In the genomic region with DNA sequence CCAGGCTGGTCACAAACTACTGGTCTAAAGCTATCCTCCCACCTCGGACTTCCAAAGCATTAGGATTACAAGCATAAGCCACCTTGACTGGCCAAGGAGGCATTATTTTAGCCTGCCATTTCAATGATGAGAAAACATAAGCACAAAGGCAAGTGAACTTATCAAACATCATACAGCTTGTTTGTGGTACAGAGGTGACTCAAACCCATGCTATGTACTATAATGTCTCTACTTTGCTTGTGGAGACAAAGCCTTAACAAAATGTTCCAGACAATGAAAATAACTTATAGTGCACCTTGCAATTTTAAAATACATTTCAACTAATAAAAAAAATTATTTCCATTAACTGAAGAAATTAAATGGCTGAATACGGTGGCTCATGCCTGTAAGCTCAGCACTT, we compare ENCODE assay signal across 25 cellular contexts. TPM values are rescaled to one million over a fixed set of nuclear protein-coding genes. Genes with fewer than 3 reads are reported as not detected.
DNase-seq lines count a peak whose midpoint lies in the region; ATAC-seq and TF ChIP-seq lines count a peak whose summit lies in the region.
"Had no signal": no experiment of that assay in that cellular context is flagged by ENCODE, and none has a peak within 500 bp of the region (broad histone marks: within the 10 kb centered on the region; RNA-seq: fewer than 3 reads in every experiment).

No MANE protein-coding gene starts in this region.

- H3K9ac ChIP-seq in adipocyte (ENCODE audit: low read length) = no peak overlapping the region
- H3K9ac ChIP-seq: BLaER1 had no signal

- H3K9me3 Mint-ChIP-seq in activated T-cell treated with anti-CD3 and anti-CD28 coated beads, Interleukin-2, amount 50 U/mL, for 24 hours = no peaks in the 10 kb centered on the region
- H3K9me3 Mint-ChIP-seq: CD4-positive, alpha-beta memory T cell; IgD-negative memory B cell had no signal

- H3K27ac ChIP-seq in prostate gland = no peak overlapping the region
- H3K27ac ChIP-seq: 22Rv1, BLaER1 had no signal

- H3K9me3 ChIP-seq in adipocyte (ENCODE audit: control insufficient read depth, low read length) (no peaks in the 10 kb centered on the region), prostate gland (no peaks in the 10 kb centered on the region)
- H3K9me3 ChIP-seq: BLaER1, Caco-2 had no signal

- H3K36me3 ChIP-seq in adipocyte (ENCODE audit: control insufficient read depth, insufficient read depth, low read length, severe bottlenecking) (peaks cover 74% of the 10 kb centered on the region), prostate gland (no peaks in the 10 kb centered on the region)

- peaks cover 83% of the 10 kb centered on the region for H3K36me3 Mint-ChIP-seq in activated T-cell treated with anti-CD3 and anti-CD28 coated beads, Interleukin-2, amount 50 U/mL, for 24 hours (ENCODE audit: low read depth)

- no peaks in the 10 kb centered on the region for H3K4me1 Mint-ChIP-seq in activated T-cell treated with anti-CD3 and anti-CD28 coated beads, Interleukin-2, amount 50 U/mL, for 24 hours (ENCODE audit: low read depth)

- no peaks in the 10 kb centered on the region for H3K27me3 Mint-ChIP-seq in activated T-cell treated with anti-CD3 and anti-CD28 coated beads, Interleukin-2, amount 50 U/mL, for 24 hours
- H3K27me3 Mint-ChIP-seq: CD4-positive, alpha-beta memory T cell; IgD-negative memory B cell had no signal

- no peak overlapping the region for H3K4me3 ChIP-seq in adipocyte (ENCODE audit: low read length)
- no peak overlapping the region for H3K4me3 ChIP-seq in choroid plexus epithelial cell (ENCODE audit: low read depth, low read length)
- no peak overlapping the region for H3K4me3 ChIP-seq in prostate gland
- H3K4me3 ChIP-seq: BLaER1 had no signal

- H3K4me3 Mint-ChIP-seq in activated T-cell treated with anti-CD3 and anti-CD28 coated beads, Interleukin-2, amount 50 U/mL, for 24 hours = no peak overlapping the region
- H3K4me3 Mint-ChIP-seq: CD4-positive, alpha-beta memory T cell; IgD-negative memory B cell had no signal

- TF ChIP-seq POLR2A in prostate gland (IDR thresholded peaks at IDR 0.05) = no peak

- intact Hi-C loops in prostate gland (cut with DNase I) = no loop called here

- ATAC-seq in HG03457 (IDR thresholded peaks at IDR 0.05; ENCODE audit: unreplicated experiment) = no peak
- ATAC-seq: Right ventricle myocardium inferior had no signal

- TF ChIP-seq CTCF in choroid plexus epithelial cell (conservative IDR thresholded peaks at IDR 0.05; ENCODE audit: low read depth, low read length) (no peak), prostate gland (IDR thresholded peaks at IDR 0.05) (no peak)

- 95% methylated on average over 2 of the region's 2 CpGs for WGBS in prostate gland

- H3K27ac Mint-ChIP-seq in activated T-cell treated with anti-CD3 and anti-CD28 coated beads, Interleukin-2, amount 50 U/mL, for 24 hours = peak overlapping the region; percentile 47
- H3K27ac Mint-ChIP-seq: IgD-negative memory B cell had no signal

- no peaks in the 10 kb centered on the region for H3K4me1 ChIP-seq in adipocyte (ENCODE audit: control insufficient read depth, insufficient read depth, low read length)
- H3K4me1 ChIP-seq in prostate gland (replicated peaks) = no peaks in the 10 kb centered on the region
- H3K4me1 ChIP-seq: BLaER1, Caco-2 had no signal

- DNase-seq in activated T-cell treated with anti-CD3 and anti-CD28 coated beads, Interleukin-2, amount 50 U/mL, for 24 hours = no peak
- DNase-seq in activated T-cell treated with anti-CD3 and anti-CD28 coated beads, Interleukin-2, amount 50 U/mL, for 48 hours = no peak
- DNase-seq in adipocyte (ENCODE audit: low read depth) (peak; percentile 33), choroid plexus epithelial cell (ENCODE audit: low read depth) (peak; percentile 34), iris pigment epithelial cell (ENCODE audit: low read depth) (peak; percentile 69), foreskin melanocyte (no peak), prostate gland (ENCODE audit: low spot score) (no peak)
- DNase-seq: ACHN; Caco-2; CD4-positive, alpha-beta memory T cell; DMS 273 treated with DMSO at 0.1 percent for 48 hours; DMS79 treated with DMSO at 0.1 percent for 48 hours; GOT3; MV-4-11; NCI-H1694; NCI-H2081; NCI-H2171 treated with DMSO at 0.1 percent for 48 hours; NCI-H524 treated with DMSO at 0.1 percent for 48 hours; NCI-H82; OCI-M1 had no signal

- no peaks in the 10 kb centered on the region for H3K27me3 ChIP-seq in adipocyte (replicated peaks; ENCODE audit: control insufficient read depth, insufficient read depth, low read length)
- H3K27me3 ChIP-seq in prostate gland (replicated peaks; ENCODE audit: insufficient read depth) = no peaks in the 10 kb centered on the region
- H3K27me3 ChIP-seq: BLaER1 had no signal

RNA-seq across cellular contexts. Expression of gene HDAC2, which starts 26.2 kb away (rescaled TPM):
- total RNA-seq in prostate gland = 10 to 100 TPM; 39.6 to 86.0 TPM

Comparison
In these comparisons a context has a peak if more than half of its experiments do, and no peak if none do; other contexts are left out.
1. DNase-seq: peak in adipocyte (single experiment), choroid plexus epithelial cell (single experiment) and iris pigment epithelial cell (single experiment); none in activated T-cell treated with anti-CD3 and anti-CD28 coated beads, Interleukin-2, amount 50 U/mL, for 24 hours (single experiment), activated T-cell treated with anti-CD3 and anti-CD28 coated beads, Interleukin-2, amount 50 U/mL, for 48 hours (0 of 2), foreskin melanocyte (single experiment) and prostate gland (single experiment).